In genomic region chr2:44233450-44234128, GRCh38 we compare ENCODE assay signal across 1 cellular context.
TF ChIP-seq lines count a peak whose summit lies in the region.

No MANE protein-coding gene starts in this region.

TF ChIP-seq in HepG2, 621 proteins besides CTCF, POLR2A, EP300 and RAD21 (continued from another document and continues in another):
- TF ChIP-seq ZNF687 (CRISPR knock-in tag; IDR thresholded peaks at IDR 0.05) (no peak), ZBTB21 (CRISPR knock-in tag; IDR thresholded peaks at IDR 0.05) (no peak), CREM (IDR thresholded peaks at IDR 0.05) (0 out of 2 replicates have a peak, but pooled peaks have one; percentile 30), CREM (CRISPR knock-in tag; IDR thresholded peaks at IDR 0.05) (no peak), ZNF709 (CRISPR knock-in tag; IDR thresholded peaks at IDR 0.05) (no peak), ZMYM2 (CRISPR knock-in tag; IDR thresholded peaks at IDR 0.05) (no peak), ZNF567 (CRISPR knock-in tag; IDR thresholded peaks at IDR 0.05; ENCODE audit: borderline replicate concordance) (no peak), GABPA (IDR thresholded peaks at IDR 0.05; ENCODE audit: low read depth, low read length) (no peak), GABPA (CRISPR knock-in tag; IDR thresholded peaks at IDR 0.05; ENCODE audit: low read depth) (no peak), ZNF562 (CRISPR knock-in tag; IDR thresholded peaks at IDR 0.05; ENCODE audit: borderline replicate concordance) (no peak), ZNF296 (CRISPR knock-in tag; conservative IDR thresholded peaks at IDR 0.05) (no peak), ZBTB1 (CRISPR knock-in tag; IDR thresholded peaks at IDR 0.05; ENCODE audit: borderline replicate concordance) (no peak), RXRB (CRISPR knock-in tag; IDR thresholded peaks at IDR 0.05; ENCODE audit: borderline replicate concordance) (peak; percentile 38; the same call in 1 of the 2 replicates), EHMT2 (IDR thresholded peaks at IDR 0.05; ENCODE audit: borderline replicate concordance, low read depth, low read length) (no peak), SNAPC4 (CRISPR knock-in tag; IDR thresholded peaks at IDR 0.05) (no peak), ZNF644 (CRISPR knock-in tag; IDR thresholded peaks at IDR 0.05; ENCODE audit: low read depth) (no peak), DPF2 (CRISPR knock-in tag; IDR thresholded peaks at IDR 0.05; ENCODE audit: borderline replicate concordance, low read depth) (peak; percentile 23; the same call in 1 of the 2 replicates), HMG20A (CRISPR knock-in tag; IDR thresholded peaks at IDR 0.05; ENCODE audit: borderline replicate concordance) (peak; percentile 47; the same call in 1 of the 2 replicates), ZNF543 (CRISPR knock-in tag; IDR thresholded peaks at IDR 0.05) (no peak), ZNF768 (CRISPR knock-in tag; IDR thresholded peaks at IDR 0.05) (no peak), RXRA (CRISPR knock-in tag; IDR thresholded peaks at IDR 0.05) (no peak), GATAD2A (CRISPR knock-in tag; IDR thresholded peaks at IDR 0.05) (peak; percentile 61), ZSCAN21 (CRISPR knock-in tag; IDR thresholded peaks at IDR 0.05; ENCODE audit: borderline replicate concordance) (no peak), SOX5 (CRISPR knock-in tag; IDR thresholded peaks at IDR 0.05; ENCODE audit: borderline replicate concordance) (peak; percentile 86; the same call in 1 of the 2 replicates), PCBP2 (optimal IDR thresholded peaks at IDR 0.05; ENCODE audit: low read depth, low read length, poor library complexity, severe bottlenecking) (no peak), NR1H2 (CRISPR knock-in tag; IDR thresholded peaks at IDR 0.05; ENCODE audit: borderline replicate concordance, low read depth) (no peak), ELF3 (CRISPR knock-in tag; IDR thresholded peaks at IDR 0.05) (peak; percentile 90), ERF (CRISPR knock-in tag; IDR thresholded peaks at IDR 0.05) (no peak), HCFC1 (IDR thresholded peaks at IDR 0.05; ENCODE audit: low read depth, low read length) (no peak), ZNF703 (CRISPR knock-in tag; IDR thresholded peaks at IDR 0.05; ENCODE audit: borderline replicate concordance) (no peak), ZNF891 (CRISPR knock-in tag; IDR thresholded peaks at IDR 0.05) (no peak), NR3C1 (CRISPR knock-in tag; IDR thresholded peaks at IDR 0.05) (no peak), KAT7 (CRISPR knock-in tag; IDR thresholded peaks at IDR 0.05; ENCODE audit: borderline replicate concordance) (no peak), ARID3A (IDR thresholded peaks at IDR 0.05; ENCODE audit: low read depth, low read length) (peak; percentile 64), TBX2 (CRISPR knock-in tag; IDR thresholded peaks at IDR 0.05; ENCODE audit: borderline replicate concordance) (no peak), KMT2A (CRISPR knock-in tag; IDR thresholded peaks at IDR 0.05) (no peak), IRF2 (CRISPR knock-in tag; IDR thresholded peaks at IDR 0.05) (no peak), GTF3A (CRISPR knock-in tag; conservative IDR thresholded peaks at IDR 0.05) (no peak), PHF5A (CRISPR knock-in tag; IDR thresholded peaks at IDR 0.05; ENCODE audit: low read depth, unreplicated experiment) (no peak), KLF13 (CRISPR knock-in tag; IDR thresholded peaks at IDR 0.05) (no peak), ZNF83 (CRISPR knock-in tag; IDR thresholded peaks at IDR 0.05; ENCODE audit: borderline replicate concordance) (no peak), JUND (CRISPR knock-in tag; IDR thresholded peaks at IDR 0.05) (peak; percentile 77; the same call in 1 of the 2 replicates), ZNF24 (IDR thresholded peaks at IDR 0.05) (peak; percentile 83), RARA (CRISPR knock-in tag; IDR thresholded peaks at IDR 0.05) (0 out of 2 replicates have a peak, but pooled peaks have one; percentile 22), ZNF431 (CRISPR knock-in tag; IDR thresholded peaks at IDR 0.05; ENCODE audit: borderline replicate concordance, low read depth) (no peak)
- TF ChIP-seq, protein P1, sequence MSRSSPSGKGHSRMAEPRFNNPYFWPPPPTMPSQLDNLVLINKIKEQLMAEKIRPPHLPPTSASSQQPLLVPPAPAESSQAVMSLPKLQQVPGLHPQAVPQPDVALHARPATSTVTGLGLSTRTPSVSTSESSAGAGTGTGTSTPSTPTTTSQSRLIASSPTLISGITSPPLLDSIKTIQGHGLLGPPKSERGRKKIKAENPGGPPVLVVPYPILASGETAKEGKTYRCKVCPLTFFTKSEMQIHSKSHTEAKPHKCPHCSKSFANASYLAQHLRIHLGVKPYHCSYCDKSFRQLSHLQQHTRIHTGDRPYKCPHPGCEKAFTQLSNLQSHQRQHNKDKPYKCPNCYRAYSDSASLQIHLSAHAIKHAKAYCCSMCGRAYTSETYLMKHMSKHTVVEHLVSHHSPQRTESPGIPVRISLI (CRISPR knock-in tag; IDR thresholded peaks at IDR 0.05; ENCODE audit: borderline replicate concordance): no peak
- TF ChIP-seq, protein P2, sequence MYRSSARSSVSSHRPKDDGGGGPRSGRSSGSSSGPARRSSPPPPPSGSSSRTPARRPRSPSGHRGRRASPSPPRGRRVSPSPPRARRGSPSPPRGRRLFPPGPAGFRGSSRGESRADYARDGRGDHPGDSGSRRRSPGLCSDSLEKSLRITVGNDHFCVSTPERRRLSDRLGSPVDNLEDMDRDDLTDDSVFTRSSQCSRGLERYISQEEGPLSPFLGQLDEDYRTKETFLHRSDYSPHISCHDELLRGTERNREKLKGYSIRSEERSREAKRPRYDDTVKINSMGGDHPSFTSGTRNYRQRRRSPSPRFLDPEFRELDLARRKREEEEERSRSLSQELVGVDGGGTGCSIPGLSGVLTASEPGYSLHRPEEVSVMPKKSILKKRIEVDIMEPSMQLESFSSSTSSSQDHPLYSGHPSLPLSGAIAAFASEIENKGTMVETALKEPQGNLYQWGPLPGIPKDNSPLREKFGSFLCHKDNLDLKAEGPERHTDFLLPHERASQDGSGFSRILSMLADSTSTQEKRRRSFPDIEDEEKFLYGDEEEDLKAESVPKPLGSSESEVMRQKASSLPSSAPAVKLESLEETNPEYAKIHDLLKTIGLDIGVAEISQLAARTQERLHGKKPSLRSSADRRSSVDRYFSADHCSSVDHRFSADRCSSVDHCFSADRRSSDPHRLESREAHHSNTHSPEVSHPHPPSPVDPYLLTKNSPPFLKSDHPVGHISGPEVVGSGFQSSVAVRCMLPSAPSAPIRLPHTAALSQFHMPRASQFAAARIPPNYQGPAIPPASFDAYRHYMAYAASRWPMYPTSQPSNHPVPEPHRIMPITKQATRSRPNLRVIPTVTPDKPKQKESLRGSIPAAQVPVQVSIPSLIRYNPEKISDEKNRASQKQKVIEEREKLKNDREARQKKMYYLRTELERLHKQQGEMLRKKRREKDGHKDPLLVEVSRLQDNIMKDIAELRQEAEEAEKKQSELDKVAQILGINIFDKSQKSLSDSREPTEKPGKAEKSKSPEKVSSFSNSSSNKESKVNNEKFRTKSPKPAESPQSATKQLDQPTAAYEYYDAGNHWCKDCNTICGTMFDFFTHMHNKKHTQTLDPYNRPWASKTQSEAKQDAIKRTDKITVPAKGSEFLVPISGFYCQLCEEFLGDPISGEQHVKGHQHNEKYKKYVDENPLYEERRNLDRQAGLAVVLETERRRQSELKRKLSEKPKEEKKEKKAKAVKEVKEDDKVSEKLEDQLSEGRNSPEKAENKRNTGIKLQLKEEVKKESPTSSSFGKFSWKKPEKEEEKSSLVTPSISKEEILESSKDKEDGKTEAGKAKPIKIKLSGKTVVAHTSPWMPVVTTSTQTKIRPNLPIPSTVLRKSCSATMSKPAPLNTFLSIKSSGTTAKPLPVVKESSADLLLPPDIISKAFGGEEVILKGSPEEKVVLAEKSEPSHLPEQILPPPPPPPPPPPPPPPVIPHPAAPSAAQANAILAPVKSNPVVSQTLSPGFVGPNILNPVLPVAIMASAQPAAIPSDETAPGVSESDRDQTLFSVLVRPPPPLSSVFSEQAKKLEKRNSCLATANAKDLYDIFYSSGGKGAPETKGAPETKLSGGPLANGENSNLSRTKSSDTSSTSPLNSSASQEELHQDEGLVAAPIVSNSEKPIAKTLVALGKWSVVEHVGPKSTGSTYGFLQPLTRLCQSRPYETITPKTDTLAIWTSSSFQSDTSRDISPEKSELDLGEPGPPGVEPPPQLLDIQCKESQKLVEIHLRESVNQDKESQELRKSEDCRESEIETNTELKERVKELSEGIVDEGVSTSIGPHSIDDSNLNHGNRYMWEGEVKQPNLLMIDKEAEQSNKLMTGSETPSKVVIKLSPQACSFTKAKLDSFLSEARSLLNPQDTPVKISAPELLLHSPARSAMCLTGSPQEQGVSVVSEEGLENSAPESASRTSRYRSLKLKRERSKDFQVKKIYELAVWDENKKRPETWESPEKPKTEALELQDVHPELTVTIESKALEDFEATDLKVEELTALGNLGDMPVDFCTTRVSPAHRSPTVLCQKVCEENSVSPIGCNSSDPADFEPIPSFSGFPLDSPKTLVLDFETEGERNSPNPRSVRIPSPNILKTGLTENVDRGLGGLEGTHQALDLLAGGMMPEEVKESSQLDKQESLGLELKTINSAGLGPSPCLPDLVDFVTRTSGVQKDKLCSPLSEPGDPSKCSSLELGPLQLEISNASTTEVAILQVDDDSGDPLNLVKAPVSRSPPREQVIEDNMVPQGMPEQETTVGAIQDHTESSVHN (CRISPR knock-in tag; IDR thresholded peaks at IDR 0.05): no peak
- TF ChIP-seq, protein P3, sequence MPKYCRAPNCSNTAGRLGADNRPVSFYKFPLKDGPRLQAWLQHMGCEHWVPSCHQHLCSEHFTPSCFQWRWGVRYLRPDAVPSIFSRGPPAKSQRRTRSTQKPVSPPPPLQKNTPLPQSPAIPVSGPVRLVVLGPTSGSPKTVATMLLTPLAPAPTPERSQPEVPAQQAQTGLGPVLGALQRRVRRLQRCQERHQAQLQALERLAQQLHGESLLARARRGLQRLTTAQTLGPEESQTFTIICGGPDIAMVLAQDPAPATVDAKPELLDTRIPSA (CRISPR knock-in tag; IDR thresholded peaks at IDR 0.05; ENCODE audit: borderline replicate concordance): no peak
